In the genomic region with DNA sequence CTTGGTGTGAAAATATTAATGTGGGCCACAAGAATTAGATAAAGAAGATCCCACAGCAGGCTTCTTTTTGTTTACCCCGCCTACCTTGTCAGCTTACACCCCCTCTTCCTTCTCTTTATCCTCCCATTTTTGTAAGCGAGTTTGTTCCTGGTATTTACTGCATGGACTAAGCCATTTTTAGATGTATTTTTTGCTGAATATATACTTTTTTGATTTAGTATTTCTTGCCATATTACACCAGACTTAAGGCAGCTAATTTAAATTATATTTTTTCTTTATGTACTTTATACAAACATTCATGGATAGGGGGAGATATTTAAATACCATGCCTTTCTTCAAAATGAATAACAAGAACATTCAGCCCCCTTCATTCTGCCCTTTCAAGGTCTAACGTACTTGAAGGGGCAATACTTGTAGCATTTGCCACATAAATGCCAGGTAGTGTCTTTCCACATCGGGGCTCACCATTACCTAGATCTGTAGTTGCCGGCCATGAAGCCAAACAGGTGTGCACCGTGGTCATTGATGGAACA, we compare ENCODE assay signal across 8 cellular contexts.
DNase-seq lines count a peak whose midpoint lies in the region; ATAC-seq and TF ChIP-seq lines count a peak whose summit lies in the region.

No MANE protein-coding gene starts in this region.

- H3K36me3 Mint-ChIP-seq in activated T-cell treated with anti-CD3 and anti-CD28 coated beads, Interleukin-2, amount 50 U/mL, for 24 hours (ENCODE audit: low read depth), result peaks cover 11% of the 10 kb centered on the region
- H3K36me3 Mint-ChIP-seq in activated naive CD8-positive, alpha-beta T cell treated with anti-CD3 and anti-CD28 coated beads, Interleukin-2, amount 10 ng/mL, durations not matched to agents 7 days and 5 days, result peaks cover 2% of the 10 kb centered on the region

- WGBS in thyroid gland, 2 donors, result 27 to 28% methylated on average over 6 of the region's 6 CpGs

- no peaks in the 10 kb centered on the region for H3K9me3 ChIP-seq in thyroid gland

- H3K27me3 Mint-ChIP-seq in activated T-cell treated with anti-CD3 and anti-CD28 coated beads, Interleukin-2, amount 50 U/mL, for 24 hours, result no peaks in the 10 kb centered on the region
- H3K27me3 Mint-ChIP-seq in activated naive CD8-positive, alpha-beta T cell treated with anti-CD3 and anti-CD28 coated beads, Interleukin-2, amount 10 ng/mL, durations not matched to agents 7 days and 5 days, result peaks cover 16% of the 10 kb centered on the region

- DNase-seq in activated T-cell treated with anti-CD3 and anti-CD28 coated beads, Interleukin-2, amount 50 U/mL, for 24 hours, result no peak
- DNase-seq in activated T-cell treated with anti-CD3 and anti-CD28 coated beads, Interleukin-2, amount 50 U/mL, for 48 hours, result no peak
- DNase-seq in activated naive CD8-positive, alpha-beta T cell treated with anti-CD3 and anti-CD28 coated beads, Interleukin-2, amount 10 ng/mL, durations not matched to agents 7 days and 5 days, result no peak
- DNase-seq in kidney epithelial cell (ENCODE audit: low read depth), result no peak
- DNase-seq in thyroid gland, result no peak
- DNase-seq in dedifferentiated amniotic fluid mesenchymal stem cell (ENCODE audit: extremely low spot score), result no peak
- no peak for DNase-seq in epidermal melanocyte (ENCODE audit: insufficient read length, low spot score)
- DNase-seq in foreskin melanocyte, result no peak

- TF ChIP-seq CTCF in kidney epithelial cell (IDR thresholded peaks at IDR 0.05; ENCODE audit: insufficient read depth, low read length, poor library complexity, severe bottlenecking), result no peak
- TF ChIP-seq CTCF in thyroid gland (IDR thresholded peaks at IDR 0.05), result no peak

- TF ChIP-seq POLR2A in thyroid gland (IDR thresholded peaks at IDR 0.05), result no peak

- no peaks in the 10 kb centered on the region for H3K36me3 ChIP-seq in kidney epithelial cell (ENCODE audit: control insufficient read depth, insufficient read depth, low read length)
- no peaks in the 10 kb centered on the region for H3K36me3 ChIP-seq in thyroid gland

- peak overlapping the region; percentile 76 for H3K27ac Mint-ChIP-seq in activated T-cell treated with anti-CD3 and anti-CD28 coated beads, Interleukin-2, amount 50 U/mL, for 24 hours
- H3K27ac Mint-ChIP-seq in activated naive CD8-positive, alpha-beta T cell treated with anti-CD3 and anti-CD28 coated beads, Interleukin-2, amount 10 ng/mL, durations not matched to agents 7 days and 5 days, result peak overlapping the region; percentile 49

- H3K4me1 ChIP-seq in thyroid gland, result peaks cover 28 to 47% of the 10 kb centered on the region in 2 donors

- intact Hi-C loops in thyroid gland (cut with DNase I), result loop anchor here (10.0 kb wide), 1 partner anchor 91 kb away; no protein-coding TSS in a partner anchor

- peak overlapping the region; percentile 69 to 87 (median 84) for H3K27ac ChIP-seq in thyroid gland

- H3K4me3 ChIP-seq in kidney epithelial cell (ENCODE audit: low read depth, low read length), result peak overlapping the region; percentile 50
- peak overlapping the region; percentile 16 to 29 (median 29) for H3K4me3 ChIP-seq in thyroid gland (replicated peaks in 1 of 3)

- H3K27me3 ChIP-seq in kidney epithelial cell (ENCODE audit: control insufficient read depth, insufficient read depth, low read length) (no peaks in the 10 kb centered on the region), thyroid gland (no peaks in the 10 kb centered on the region)

- H3K9me3 Mint-ChIP-seq in activated T-cell treated with anti-CD3 and anti-CD28 coated beads, Interleukin-2, amount 50 U/mL, for 24 hours, result no peaks in the 10 kb centered on the region
- H3K9me3 Mint-ChIP-seq in activated naive CD8-positive, alpha-beta T cell treated with anti-CD3 and anti-CD28 coated beads, Interleukin-2, amount 10 ng/mL, durations not matched to agents 7 days and 5 days, result no peaks in the 10 kb centered on the region

- ATAC-seq in activated naive CD8-positive, alpha-beta T cell treated with anti-CD3 and anti-CD28 coated beads, Interleukin-2, amount 10 ng/mL, durations not matched to agents 7 days and 5 days (ENCODE audit: low read depth), result no peak

- peak overlapping the region; percentile 65 for H3K4me3 Mint-ChIP-seq in activated T-cell treated with anti-CD3 and anti-CD28 coated beads, Interleukin-2, amount 50 U/mL, for 24 hours
- H3K4me3 Mint-ChIP-seq in activated naive CD8-positive, alpha-beta T cell treated with anti-CD3 and anti-CD28 coated beads, Interleukin-2, amount 10 ng/mL, durations not matched to agents 7 days and 5 days, result peak overlapping the region; percentile 93

- POLR2A ChIA-PET in activated naive CD8-positive, alpha-beta T cell treated with anti-CD3 and anti-CD28 coated beads, Interleukin-2, amount 10 ng/mL, durations not matched to agents 7 days and 5 days (lab: Charles Lee), result no interaction called here

- peaks cover 58% of the 10 kb centered on the region for H3K4me1 Mint-ChIP-seq in activated T-cell treated with anti-CD3 and anti-CD28 coated beads, Interleukin-2, amount 50 U/mL, for 24 hours (ENCODE audit: low read depth)
- peaks cover 26% of the 10 kb centered on the region for H3K4me1 Mint-ChIP-seq in activated naive CD8-positive, alpha-beta T cell treated with anti-CD3 and anti-CD28 coated beads, Interleukin-2, amount 10 ng/mL, durations not matched to agents 7 days and 5 days
